8 cellular contexts compared by ENCODE assay signal in the genomic region with DNA sequence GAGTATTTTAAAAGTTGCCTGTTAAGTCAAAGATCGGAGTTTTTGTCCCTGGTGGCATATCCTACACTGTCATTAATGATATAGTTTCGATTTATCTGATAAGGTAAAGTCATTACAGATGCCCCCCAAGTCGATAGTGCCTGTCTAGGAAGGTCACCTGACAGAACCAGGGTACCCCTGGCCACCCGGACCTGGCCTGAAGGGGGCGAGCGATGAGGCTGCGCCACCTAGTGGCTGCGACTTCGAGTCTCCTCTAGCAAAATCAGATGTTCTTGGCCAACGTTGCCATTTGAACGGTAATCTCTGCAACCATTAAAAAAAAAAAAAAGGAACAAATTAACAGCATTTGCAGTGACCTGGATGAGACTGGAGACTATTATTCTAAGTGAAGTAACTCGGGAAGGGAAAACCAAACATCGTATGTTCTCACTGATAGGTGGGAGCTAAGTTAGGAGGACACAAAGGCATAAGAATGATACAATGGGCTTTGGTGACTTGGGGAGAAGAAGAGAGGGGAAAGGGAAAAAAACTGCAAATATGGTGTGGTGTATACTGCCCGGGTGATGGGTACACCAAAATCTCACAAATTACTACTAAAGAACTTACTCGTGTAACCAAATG.
A peak's percentile ranks its signal among the peaks of the same experiment; 100 is the strongest.
DNase-seq lines count a peak whose midpoint lies in the region; ATAC-seq and TF ChIP-seq lines count a peak whose summit lies in the region.

No MANE protein-coding gene starts in this region.

- DNase-seq in Caco-2 = peak; percentile 64 to 76
- DNase-seq in SKM-1 treated with dmso at 0.1 percent for 144 hours (lab: John Stamatoyannopoulos, UW; ENCODE audit: unreplicated experiment) = peak; percentile 2
- peak; percentile 79 for DNase-seq in ecto neural progenitor cell (ENCODE audit: low spot score)
- DNase-seq in mesenchymal stem cell = peak; percentile 68
- DNase-seq in upper lobe of left lung = peak; percentile 40 to 81
- no peak for DNase-seq in SW 1271 (lab: John Stamatoyannopoulos, UW)

- H2BK12ac ChIP-seq in mesenchymal stem cell (ENCODE audit: low read length in 2 of 2) = no peak overlapping the region

- CTCF ChIA-PET in Caco-2 (lab: Charles Lee) = interaction anchor here (0.7 kb wide), 1 partner anchor 300 kb away, joined by 6 read pairs; no protein-coding TSS in a partner anchor

- no TSS peak for BruUV-seq in Caco-2 (replicated peaks; lab: Mats Ljungman, UMichigan)

- no peak overlapping the region for H2BK120ac ChIP-seq in mesenchymal stem cell (ENCODE audit: low read depth, low read length)

- no peak overlapping the region for H2BK15ac ChIP-seq in mesenchymal stem cell (ENCODE audit: low read depth, poor library complexity, severe bottlenecking)

- no peak overlapping the region for H2AK5ac ChIP-seq in mesenchymal stem cell (ENCODE audit: low read length, severe bottlenecking)

- H3K9me3 Mint-ChIP-seq in Caco-2 (ENCODE audit: unreplicated experiment) = no peaks in the 10 kb centered on the region

- H2AFZ ChIP-seq in mesenchymal stem cell (ENCODE audit: low read depth, low read length) = no peak overlapping the region

- POLR2A ChIA-PET in Caco-2 (lab: Charles Lee) = no interaction called here

- H3K4me3 ChIP-seq in Caco-2 (ENCODE audit: low read depth, low read length) (no peak overlapping the region), mesenchymal stem cell (ENCODE audit: insufficient read depth in 1 of 2, low read depth in 1 of 2, low read length in 2 of 2) (no peak overlapping the region), upper lobe of left lung (no peak overlapping the region)

- peaks cover 10% of the 10 kb centered on the region for H3K79me1 ChIP-seq in mesenchymal stem cell (replicated peaks; ENCODE audit: low read length, poor library complexity, severe bottlenecking)

- ATAC-seq in GM19452 (IDR thresholded peaks at IDR 0.05; ENCODE audit: unreplicated experiment) (peak; percentile 66), HG03457 (IDR thresholded peaks at IDR 0.05; ENCODE audit: unreplicated experiment) (peak; percentile 79), upper lobe of left lung (ENCODE audit: low FRiP score in 2 of 2) (peak; percentile 53 to 56)

- TF ChIP-seq CTCF in Caco-2 (IDR thresholded peaks at IDR 0.05; ENCODE audit: insufficient read depth in 1 of 2, low read depth in 1 of 2, low read length in 1 of 2, severe bottlenecking in 1 of 2, unreplicated experiment in 1 of 2) (peak; percentile 92 to 99), upper lobe of left lung (IDR thresholded peaks at IDR 0.05) (peak; percentile 40 to 69 (median 52))

- no peak for TF ChIP-seq EP300 in upper lobe of left lung (IDR thresholded peaks at IDR 0.05)

- H3K4me1 ChIP-seq in Caco-2 = no peaks in the 10 kb centered on the region
- no peaks in the 10 kb centered on the region for H3K4me1 ChIP-seq in mesenchymal stem cell (ENCODE audit: control insufficient read depth, insufficient read depth, low read depth, low read length)
- no peaks in the 10 kb centered on the region for H3K4me1 ChIP-seq in upper lobe of left lung

- no peak overlapping the region for H3K4me3 Mint-ChIP-seq in Caco-2 (ENCODE audit: unreplicated experiment)

- no peak overlapping the region for H3K4ac ChIP-seq in mesenchymal stem cell (ENCODE audit: low read depth in 1 of 2, low read length in 2 of 2)

- intact Hi-C loops in Caco-2 (cut with micrococcal nuclease; ENCODE audit: unreplicated experiment) = loop anchor here (1.0 to 2.0 kb wide), 4 partner anchors 277 to 505 kb away; no protein-coding TSS in a partner anchor

- no peak for TF ChIP-seq POLR2A in upper lobe of left lung (IDR thresholded peaks at IDR 0.05)

- no peaks in the 10 kb centered on the region for H3K36me3 ChIP-seq in Caco-2 (ENCODE audit: control insufficient read depth, insufficient read depth, low read length)
- no peaks in the 10 kb centered on the region for H3K36me3 ChIP-seq in mesenchymal stem cell (ENCODE audit: control insufficient read depth in 1 of 2, insufficient read depth in 2 of 2, low read depth in 1 of 2, low read length in 2 of 2)
- H3K36me3 ChIP-seq in upper lobe of left lung = no peaks in the 10 kb centered on the region

- no peak overlapping the region for H2BK5ac ChIP-seq in mesenchymal stem cell (ENCODE audit: low read depth, low read length, poor library complexity, severe bottlenecking)

- H3K4me2 ChIP-seq in mesenchymal stem cell (ENCODE audit: low read length, poor library complexity, severe bottlenecking) = no peak overlapping the region

- H3K14ac ChIP-seq in mesenchymal stem cell (ENCODE audit: low read length in 2 of 2) = no peak overlapping the region

- no peak overlapping the region for H3K23ac ChIP-seq in mesenchymal stem cell (ENCODE audit: low read length in 2 of 2)

- peaks cover 14% of the 10 kb centered on the region for H3K27me3 Mint-ChIP-seq in Caco-2 (ENCODE audit: insufficient read depth, unreplicated experiment)

- no peak overlapping the region for H4K8ac ChIP-seq in mesenchymal stem cell (ENCODE audit: low read length)

- H3K18ac ChIP-seq in mesenchymal stem cell (ENCODE audit: low read depth in 1 of 2, low read length in 2 of 2) = no peak overlapping the region

- WGBS in mesenchymal stem cell = 11% methylated on average over 9 of the region's 15 CpGs
- 20 to 23% methylated on average over 15 of the region's 15 CpGs for WGBS in upper lobe of left lung, 2 donors

- H3K27me3 ChIP-seq in Caco-2 (replicated peaks; ENCODE audit: control insufficient read depth, insufficient read depth, low read length) = no peaks in the 10 kb centered on the region
- H3K27me3 ChIP-seq in mesenchymal stem cell (ENCODE audit: control insufficient read depth in 1 of 2, insufficient read depth in 1 of 2, low read length in 2 of 2) = no peaks in the 10 kb centered on the region
- no peaks in the 10 kb centered on the region for H3K27me3 ChIP-seq in upper lobe of left lung

- no peak overlapping the region for H3K27ac ChIP-seq in mesenchymal stem cell (ENCODE audit: low read length, poor library complexity, severe bottlenecking)
- H3K27ac ChIP-seq in upper lobe of left lung = no peak overlapping the region

- no peak overlapping the region for H3K9ac ChIP-seq in mesenchymal stem cell (ENCODE audit: low read length)

- no peaks in the 10 kb centered on the region for H3K9me3 ChIP-seq in Caco-2
- no peaks in the 10 kb centered on the region for H3K9me3 ChIP-seq in mesenchymal stem cell (ENCODE audit: control insufficient read depth, low read length)
- H3K9me3 ChIP-seq in upper lobe of left lung = no peaks in the 10 kb centered on the region

- no peaks in the 10 kb centered on the region for H3K36me3 Mint-ChIP-seq in Caco-2 (ENCODE audit: insufficient read depth, unreplicated experiment)

- H4K91ac ChIP-seq in mesenchymal stem cell (ENCODE audit: low read length) = no peak overlapping the region

- no peak overlapping the region for H3K27ac Mint-ChIP-seq in Caco-2 (ENCODE audit: unreplicated experiment)

- no peaks in the 10 kb centered on the region for H3K4me1 Mint-ChIP-seq in Caco-2 (ENCODE audit: low read depth, unreplicated experiment)

Comparison
In these comparisons a context has a peak if more than half of its experiments do, and no peak if none do; other contexts are left out.
1. DNase-seq: peak in Caco-2 (2 of 2), SKM-1 treated with dmso at 0.1 percent for 144 hours (single experiment), ecto neural progenitor cell (single experiment), mesenchymal stem cell (single experiment) and upper lobe of left lung (2 of 2); none in SW 1271 (0 of 2).
2. Peak in every context shown above with its lines, with median percentiles within 50 percentile points of each other: ATAC-seq.